ENCODE assay signal across 7 cellular contexts in the genomic region with DNA sequence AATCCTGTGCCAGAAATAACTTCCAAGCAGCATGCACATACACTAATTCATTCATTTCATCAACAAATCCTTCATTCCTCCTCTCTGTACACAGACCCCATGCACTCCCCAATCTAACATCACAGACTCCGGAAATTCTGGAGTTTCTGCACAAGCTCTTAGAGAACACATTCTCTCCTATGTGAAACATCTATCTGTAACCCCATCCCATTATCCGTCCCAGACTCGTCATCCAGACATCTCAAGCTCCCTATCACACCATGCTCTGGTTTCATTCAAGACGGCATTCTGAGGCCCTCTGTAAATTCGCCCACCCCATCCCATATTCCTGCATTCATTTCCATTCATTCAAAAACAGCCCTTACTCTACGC. TPM values are rescaled to one million over a fixed set of nuclear protein-coding genes. Genes with fewer than 3 reads are reported as not detected.
DNase-seq lines count a peak whose midpoint lies in the region; ATAC-seq, FAIRE-seq and TF ChIP-seq lines count a peak whose summit lies in the region.

No MANE protein-coding gene starts in this region.

- peak overlapping the region; percentile 98 to 100 for H3K27ac Mint-ChIP-seq in activated naive CD4-positive, alpha-beta T cell treated with anti-CD3 and anti-CD28 coated beads, Interleukin-2, amount 50 U/mL, for 72 hours

- no peaks in the 10 kb centered on the region for H3K36me3 ChIP-seq in kidney (ENCODE audit: control insufficient read depth in 1 of 2, insufficient read depth in 2 of 2, low read length in 2 of 2)
- no peaks in the 10 kb centered on the region for H3K36me3 ChIP-seq in thoracic aorta

- H3K27ac ChIP-seq in kidney (ENCODE audit: low read depth in 2 of 2, low read length in 2 of 2) (peak overlapping the region; percentile 90 to 95), thoracic aorta (peak overlapping the region; percentile 73 to 81)

- H3K4me1 ChIP-seq in kidney (ENCODE audit: control insufficient read depth in 1 of 2, insufficient read depth in 1 of 2, low read depth in 1 of 2, low read length in 2 of 2) (peaks cover 3 to 6% of the 10 kb centered on the region in 2 donors), thoracic aorta (ENCODE audit: control insufficient read depth in 1 of 2, low read depth in 2 of 2) (peaks cover 7 to 8% of the 10 kb centered on the region in 2 donors)

- peak overlapping the region; percentile 83 to 87 for H3K4me3 ChIP-seq in kidney (ENCODE audit: low read length in 2 of 2)
- peak overlapping the region; percentile 79 for H3K4me3 ChIP-seq in thoracic aorta

- DNase-seq in activated naive CD4-positive, alpha-beta T cell treated with anti-CD3 and anti-CD28 coated beads, Interleukin-2, amount 50 U/mL, for 72 hours (ENCODE audit: low spot score in 2 of 2), result no peak
- no peak for DNase-seq in kidney
- no peak for DNase-seq in thoracic aorta (ENCODE audit: low spot score)
- DNase-seq in dermis blood vessel endothelial cell, result no peak
- DNase-seq in omental fat pad (ENCODE audit: low spot score), result no peak

- intact Hi-C loops in kidney (cut with DNase I), result no loop called here

- FAIRE-seq in kidney (lab: Jason Lieb, UNC), result no peak

- H3K27me3 ChIP-seq in thoracic aorta (replicated peaks; ENCODE audit: insufficient read depth), result no peaks in the 10 kb centered on the region

- TF ChIP-seq CTCF in kidney (IDR thresholded peaks at IDR 0.05; ENCODE audit: borderline replicate concordance, extremely low read depth, insufficient read depth) (no peak), thoracic aorta (IDR thresholded peaks at IDR 0.05) (no peak), omental fat pad (IDR thresholded peaks at IDR 0.05) (no peak)

- H3K9me3 ChIP-seq in kidney (ENCODE audit: control insufficient read depth in 1 of 2, low read length in 2 of 2) (peaks cover 0 to 8% of the 10 kb centered on the region in 2 donors), thoracic aorta (peaks cover 8% of the 10 kb centered on the region)

- H3K9ac ChIP-seq in kidney (ENCODE audit: low read length in 2 of 2), result peak overlapping the region; percentile 70 to 84

- ATAC-seq in GM19023 (IDR thresholded peaks at IDR 0.05; ENCODE audit: unreplicated experiment), result peak; percentile 11
- peak; percentile 5 for ATAC-seq in HG03039 (IDR thresholded peaks at IDR 0.05; ENCODE audit: unreplicated experiment)
- peak; percentile 9 to 10 for ATAC-seq in activated naive CD4-positive, alpha-beta T cell treated with anti-CD3 and anti-CD28 coated beads, Interleukin-2, amount 50 U/mL, for 72 hours
- no peak for ATAC-seq in thoracic aorta (ENCODE audit: insufficient number of reproducible peaks, low FRiP score, low read depth)
- no peak for ATAC-seq in omental fat pad (ENCODE audit: low FRiP score)

- H3K9me3 Mint-ChIP-seq in activated naive CD4-positive, alpha-beta T cell treated with anti-CD3 and anti-CD28 coated beads, Interleukin-2, amount 50 U/mL, for 72 hours, result peaks cover 4 to 8% of the 10 kb centered on the region in 2 donors

- peaks cover 24 to 36% of the 10 kb centered on the region in 2 donors for H3K36me3 Mint-ChIP-seq in activated naive CD4-positive, alpha-beta T cell treated with anti-CD3 and anti-CD28 coated beads, Interleukin-2, amount 50 U/mL, for 72 hours

RNA-seq across cellular contexts. Expression of gene LEO1, which starts 0.6 kb away (rescaled TPM):
- total RNA-seq in activated naive CD4-positive, alpha-beta T cell treated with anti-CD3 and anti-CD28 coated beads, Interleukin-2, amount 50 U/mL, for 72 hours, result 10 to 100 TPM; 15.4 to 31.2 TPM
- total RNA-seq in kidney (14.5 TPM), thoracic aorta (10 to 100 TPM; 10.8 to 12.7 TPM), dermis blood vessel endothelial cell (38.6 and 59.1 TPM in 2 replicates), omental fat pad (10 to 100 TPM; 11.4 to 19.6 (median 15.0) TPM)
- polyA plus RNA-seq in kidney (ENCODE audit: insufficient read depth, low read depth, low replicate concordance), result 12.1 TPM

RNA-seq across cellular contexts. Expression of gene MAPK6, which starts 48.1 kb away (rescaled TPM):
- total RNA-seq in activated naive CD4-positive, alpha-beta T cell treated with anti-CD3 and anti-CD28 coated beads, Interleukin-2, amount 50 U/mL, for 72 hours, result 10 to 100 TPM; 15.2 to 30.9 TPM
- total RNA-seq in kidney (22.9 TPM), thoracic aorta (10 to 100 TPM; 11.2 to 24.8 TPM), dermis blood vessel endothelial cell (41.5 and 59.5 TPM in 2 replicates), omental fat pad (10 to 100 TPM; 20.3 to 44.9 (median 28.9) TPM)
- 6.5 TPM for polyA plus RNA-seq in kidney (ENCODE audit: insufficient read depth, low read depth, low replicate concordance)

Comparison
In these comparisons a context has a peak if more than half of its experiments do, and no peak if none do; other contexts are left out.
1. ATAC-seq: peak in GM19023 (single experiment), HG03039 (single experiment) and activated naive CD4-positive, alpha-beta T cell treated with anti-CD3 and anti-CD28 coated beads, Interleukin-2, amount 50 U/mL, for 72 hours (2 of 2); none in thoracic aorta (single experiment) and omental fat pad (single experiment).